Comparison of ENCODE assay signal across 9 cellular contexts in the genomic region with DNA sequence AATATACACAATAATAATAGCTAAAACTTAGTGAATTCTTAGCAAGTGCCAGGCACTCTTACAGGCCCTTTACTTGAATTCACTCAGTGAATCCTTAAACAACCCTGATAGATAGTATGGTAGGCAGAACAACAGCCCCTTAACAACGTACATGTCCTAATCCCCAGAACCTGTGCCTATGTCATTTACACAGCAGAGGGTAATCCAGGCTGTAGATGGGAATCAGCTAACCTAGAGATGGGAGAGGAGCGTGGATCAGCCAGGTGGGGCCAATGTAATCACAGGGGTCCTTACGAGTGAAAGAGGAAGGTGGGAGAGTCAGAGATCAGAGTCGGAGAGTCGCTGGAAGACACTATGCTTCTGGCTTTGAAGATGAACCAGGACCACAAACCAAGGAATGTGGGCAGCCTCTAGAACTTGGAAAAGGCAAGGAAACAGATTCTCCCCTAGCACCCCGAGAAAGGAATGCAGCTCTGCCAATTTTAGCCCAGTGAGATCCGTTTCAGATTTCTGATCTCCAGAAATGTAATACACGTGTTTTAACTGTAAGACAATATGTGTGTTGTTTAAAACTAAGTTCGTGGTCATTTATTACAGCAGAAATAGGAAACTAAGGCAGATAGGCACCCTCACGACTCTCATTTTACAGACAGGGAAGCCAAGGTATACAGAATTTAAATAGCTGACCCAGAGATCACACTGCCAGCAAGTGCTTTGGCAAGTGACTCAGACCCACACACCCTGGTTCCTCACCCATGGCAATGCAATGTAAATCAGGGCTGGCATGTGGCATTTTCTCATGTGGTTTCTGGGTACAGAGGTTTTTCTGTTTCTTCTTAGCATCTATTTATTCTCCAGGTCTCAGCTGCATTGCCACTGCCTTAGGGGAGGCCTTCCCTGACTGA.
DNase-seq lines count a peak whose midpoint lies in the region; ATAC-seq and TF ChIP-seq lines count a peak whose summit lies in the region.
"Had no signal": no experiment of that assay in that cellular context is flagged by ENCODE, and none has a peak within 500 bp of the region (broad histone marks: within the 10 kb centered on the region; RNA-seq: fewer than 3 reads in every experiment).

No MANE protein-coding gene starts in this region.

- no peaks in the 10 kb centered on the region for H3K36me3 ChIP-seq in mucosa of rectum (ENCODE audit: control insufficient read depth in 2 of 2, insufficient read depth in 2 of 2, low read length in 2 of 2)
- H3K36me3 ChIP-seq in body of pancreas (replicated peaks in 1 of 2; ENCODE audit: insufficient read depth in 1 of 2, low read depth in 2 of 2) = no peaks in the 10 kb centered on the region

- ATAC-seq in body of pancreas = no peak

- H3K9me3 ChIP-seq in mucosa of rectum (ENCODE audit: control insufficient read depth in 2 of 2, low read length in 2 of 2) (no peaks in the 10 kb centered on the region), body of pancreas (no peaks in the 10 kb centered on the region)

- H3K27me3 ChIP-seq in mucosa of rectum (ENCODE audit: control insufficient read depth in 2 of 2, insufficient read depth in 2 of 2, low read length in 2 of 2) (no peaks in the 10 kb centered on the region), body of pancreas (no peaks in the 10 kb centered on the region)

- peak overlapping the region; percentile 44 for H3K27ac Mint-ChIP-seq in HFFc6
- H3K27ac Mint-ChIP-seq in activated CD4-positive, alpha-beta memory T cell treated with anti-CD3 and anti-CD28 coated beads, Interleukin-2, amount 10 ng/mL, durations not matched to agents 7 days and 5 days = peak overlapping the region; percentile 58

- CTCF ChIA-PET in activated CD4-positive, alpha-beta memory T cell treated with anti-CD3 and anti-CD28 coated beads, Interleukin-2, amount 10 ng/mL, durations not matched to agents 7 days and 5 days (lab: Charles Lee) = interaction anchor here (0.7 kb wide), 1 partner anchor 29 kb away, joined by 4 read pairs; no protein-coding TSS in a partner anchor

- intact Hi-C loops in body of pancreas (cut with DNase I) = no loop called here

- TF ChIP-seq CTCF in HFFc6 (IDR thresholded peaks at IDR 0.05) (no peak), body of pancreas (IDR thresholded peaks at IDR 0.05) (no peak)

- H3K4me3 Mint-ChIP-seq in HFFc6 = peak overlapping the region; percentile 23; the same call in 1 of the 2 replicates
- H3K4me3 Mint-ChIP-seq in activated CD4-positive, alpha-beta memory T cell treated with anti-CD3 and anti-CD28 coated beads, Interleukin-2, amount 10 ng/mL, durations not matched to agents 7 days and 5 days = no peak overlapping the region

- H3K4me1 Mint-ChIP-seq in HFFc6 (ENCODE audit: low read depth) = peaks cover 85% of the 10 kb centered on the region
- peaks cover 70% of the 10 kb centered on the region for H3K4me1 Mint-ChIP-seq in activated CD4-positive, alpha-beta memory T cell treated with anti-CD3 and anti-CD28 coated beads, Interleukin-2, amount 10 ng/mL, durations not matched to agents 7 days and 5 days

- in situ Hi-C loops in Caki2 (cut with HindIII; ENCODE audit: low pct_unique_long_range_greater_than_20kb, low sequenced_read_pairs) = no loop called here

- POLR2A ChIA-PET in activated CD4-positive, alpha-beta memory T cell treated with anti-CD3 and anti-CD28 coated beads, Interleukin-2, amount 10 ng/mL, durations not matched to agents 7 days and 5 days (lab: Charles Lee) = interaction anchor here (0.9 to 1.6 kb wide), 3 partner anchors 11 to 68 kb away, joined by 3 read pairs; no protein-coding TSS in a partner anchor

- DNase-seq in Caki2 (ENCODE audit: low read depth) = peak; percentile 70
- DNase-seq in HFFc6 = no peak
- no peak for DNase-seq in activated CD4-positive, alpha-beta memory T cell treated with anti-CD3 and anti-CD28 coated beads, Interleukin-2, amount 10 ng/mL, durations not matched to agents 7 days and 5 days
- no peak for DNase-seq in body of pancreas
- DNase-seq in NCI-H1436 (lab: John Stamatoyannopoulos, UW) = no peak
- no peak for DNase-seq in cortex of kidney (lab: John Stamatoyannopoulos, UW)
- DNase-seq in GOT3 (lab: John Stamatoyannopoulos, UW) = no peak
- DNase-seq: NCI-H1048 had no signal

- H3K4me3 ChIP-seq in mucosa of rectum (ENCODE audit: low read length in 2 of 2) = peak overlapping the region in 1 of 2 donors; percentile 14
- H3K4me3 ChIP-seq in body of pancreas = no peak overlapping the region

- no peaks in the 10 kb centered on the region for H3K9me3 Mint-ChIP-seq in HFFc6
- no peaks in the 10 kb centered on the region for H3K9me3 Mint-ChIP-seq in activated CD4-positive, alpha-beta memory T cell treated with anti-CD3 and anti-CD28 coated beads, Interleukin-2, amount 10 ng/mL, durations not matched to agents 7 days and 5 days

- peak overlapping the region; percentile 67 to 72 for H3K27ac ChIP-seq in mucosa of rectum (ENCODE audit: low read depth in 2 of 2, low read length in 2 of 2)
- H3K27ac ChIP-seq in body of pancreas = no peak overlapping the region

- 49 to 56% methylated on average over 10 of the region's 10 CpGs for WGBS in body of pancreas, 2 donors

- H3K27me3 Mint-ChIP-seq in HFFc6 (ENCODE audit: insufficient read depth) = no peaks in the 10 kb centered on the region; the same call in 1 of the 2 replicates
- no peaks in the 10 kb centered on the region for H3K27me3 Mint-ChIP-seq in activated CD4-positive, alpha-beta memory T cell treated with anti-CD3 and anti-CD28 coated beads, Interleukin-2, amount 10 ng/mL, durations not matched to agents 7 days and 5 days

- peaks cover 14% of the 10 kb centered on the region for H3K36me3 Mint-ChIP-seq in HFFc6 (ENCODE audit: low read depth)
- peaks cover 22% of the 10 kb centered on the region for H3K36me3 Mint-ChIP-seq in activated CD4-positive, alpha-beta memory T cell treated with anti-CD3 and anti-CD28 coated beads, Interleukin-2, amount 10 ng/mL, durations not matched to agents 7 days and 5 days (ENCODE audit: low read depth)

- peaks cover 13 to 28% of the 10 kb centered on the region in 2 donors for H3K4me1 ChIP-seq in mucosa of rectum (ENCODE audit: control insufficient read depth in 2 of 2, insufficient read depth in 2 of 2, low read length in 2 of 2)
- no peaks in the 10 kb centered on the region for H3K4me1 ChIP-seq in body of pancreas

- peak overlapping the region in 1 of 2 donors; percentile 28 for H3K9ac ChIP-seq in mucosa of rectum (ENCODE audit: low read depth in 1 of 2, low read length in 2 of 2)

- TF ChIP-seq POLR2A in body of pancreas (IDR thresholded peaks at IDR 0.05) = no peak

Comparison
In these comparisons a context has a peak if more than half of its experiments do, and no peak if none do; other contexts are left out.
1. H3K27ac ChIP-seq: peak in mucosa of rectum (2 of 2); none in body of pancreas (0 of 4).